Comparison of ENCODE assay signal across 2 cellular contexts in genomic region chr3:38323060-38323459, GRCh38.
TF ChIP-seq lines count a peak whose summit lies in the region.

No MANE protein-coding gene starts in this region.

TF ChIP-seq in A549, 52 proteins besides CTCF, POLR2A, EP300 and RAD21:
- TF ChIP-seq KDM5A (IDR thresholded peaks at IDR 0.05): no peak
- peak; percentile 52 for TF ChIP-seq MAFK (IDR thresholded peaks at IDR 0.05; ENCODE audit: partially characterized antibody)

TF ChIP-seq in K562, 482 proteins besides CTCF, POLR2A, EP300 and RAD21:
- no peak for TF ChIP-seq ZBTB26 (CRISPR knock-in tag; IDR thresholded peaks at IDR 0.05)
- TF ChIP-seq NFE2L1 (tag; IDR thresholded peaks at IDR 0.05; ENCODE audit: borderline replicate concordance, low read depth): no peak
- peak; percentile 73 for TF ChIP-seq ZNF316 (IDR thresholded peaks at IDR 0.05)
- no peak for TF ChIP-seq ELK1 (CRISPR knock-in tag; IDR thresholded peaks at IDR 0.05)
- no peak for TF ChIP-seq ZNF780A (CRISPR knock-in tag; IDR thresholded peaks at IDR 0.05)
- no peak for TF ChIP-seq RREB1 (CRISPR knock-in tag; IDR thresholded peaks at IDR 0.05)
- no peak for TF ChIP-seq MITF (IDR thresholded peaks at IDR 0.05)
- TF ChIP-seq JUNB (CRISPR knock-in tag; conservative IDR thresholded peaks at IDR 0.05): no peak
- TF ChIP-seq GATAD2A (IDR thresholded peaks at IDR 0.05): no peak
- peak; percentile 44 for TF ChIP-seq MAFK (IDR thresholded peaks at IDR 0.05; ENCODE audit: low read length)
- no peak for TF ChIP-seq ZBTB49 (CRISPR knock-in tag; IDR thresholded peaks at IDR 0.05; ENCODE audit: borderline replicate concordance)
- no peak for TF ChIP-seq TRIM28 (IDR thresholded peaks at IDR 0.05)
- peak; percentile 13; the same call in 1 of the 2 replicates for TF ChIP-seq MAFF (IDR thresholded peaks at IDR 0.05; ENCODE audit: low read length)
- TF ChIP-seq C11orf30 (IDR thresholded peaks at IDR 0.05; ENCODE audit: low read depth): peak; percentile 45; the same call in 1 of the 2 replicates
- TF ChIP-seq CHD4 (IDR thresholded peaks at IDR 0.05; ENCODE audit: insufficient read depth, insufficient replicate concordance, low read depth, low read length, poor library complexity, severe bottlenecking): no peak
- TF ChIP-seq KDM4B (IDR thresholded peaks at IDR 0.05; ENCODE audit: borderline replicate concordance in 2 of 2, low read depth in 1 of 2): no peak
- TF ChIP-seq RNF219 (CRISPR knock-in tag; IDR thresholded peaks at IDR 0.05): no peak
- TF ChIP-seq RBFOX2 (IDR thresholded peaks at IDR 0.05; ENCODE audit: low read depth, low read length): no peak
- TF ChIP-seq MCM7 (IDR thresholded peaks at IDR 0.05): no peak
- TF ChIP-seq SNAPC5 (CRISPR knock-in tag; IDR thresholded peaks at IDR 0.05): no peak
- TF ChIP-seq RFX7 (CRISPR knock-in tag; IDR thresholded peaks at IDR 0.05): no peak
- no peak for TF ChIP-seq SFPQ (IDR thresholded peaks at IDR 0.05; ENCODE audit: low read depth, low read length)
- 0 out of 2 replicates have a peak, but pooled peaks have one; percentile 21 for TF ChIP-seq MAFG (tag; conservative IDR thresholded peaks at IDR 0.05)
